1 cellular context compared by ENCODE assay signal in genomic region chr19:54464624-54465266, GRCh38.
TF ChIP-seq lines count a peak whose summit lies in the region.

No MANE protein-coding gene starts in this region.

TF ChIP-seq in HepG2, 621 proteins besides CTCF, POLR2A, EP300 and RAD21 (continued from another document and continues in another):
- TF ChIP-seq HNF4G (IDR thresholded peaks at IDR 0.05; ENCODE audit: borderline replicate concordance, low read depth, low read length) (peak; percentile 21; the same call in 1 of the 2 replicates), HNF4G (CRISPR knock-in tag; IDR thresholded peaks at IDR 0.05; ENCODE audit: borderline replicate concordance, low read depth) (no peak), GMEB1 (CRISPR knock-in tag; IDR thresholded peaks at IDR 0.05; ENCODE audit: borderline replicate concordance) (peak; percentile 69; the same call in 1 of the 2 replicates), ZNF766 (CRISPR knock-in tag; IDR thresholded peaks at IDR 0.05; ENCODE audit: borderline replicate concordance) (peak; percentile 72; the same call in 1 of the 2 replicates), ERF (CRISPR knock-in tag; IDR thresholded peaks at IDR 0.05) (peak; percentile 45; the same call in 1 of the 2 replicates), GATA4 (IDR thresholded peaks at IDR 0.05; ENCODE audit: borderline replicate concordance, low read depth) (0 out of 2 replicates have a peak, but pooled peaks have one; percentile 9), ARNTL (CRISPR knock-in tag; IDR thresholded peaks at IDR 0.05) (peak; percentile 71; the same call in 1 of the 2 replicates), ZNF580 (CRISPR knock-in tag; IDR thresholded peaks at IDR 0.05; ENCODE audit: borderline replicate concordance, low read depth) (no peak), NFKB2 (CRISPR knock-in tag; IDR thresholded peaks at IDR 0.05; ENCODE audit: borderline replicate concordance) (peak; percentile 68; the same call in 1 of the 2 replicates), ETV5 (CRISPR knock-in tag; IDR thresholded peaks at IDR 0.05; ENCODE audit: borderline replicate concordance) (peak; percentile 36; the same call in 1 of the 2 replicates), ZNF598 (CRISPR knock-in tag; IDR thresholded peaks at IDR 0.05; ENCODE audit: borderline replicate concordance) (peak; percentile 52; the same call in 1 of the 2 replicates), ARNT2 (CRISPR knock-in tag; IDR thresholded peaks at IDR 0.05; ENCODE audit: low read depth) (peak; percentile 58; the same call in 1 of the 2 replicates), GATAD2A (CRISPR knock-in tag; IDR thresholded peaks at IDR 0.05) (peak; percentile 14; the same call in 1 of the 2 replicates), DRAP1 (CRISPR knock-in tag; IDR thresholded peaks at IDR 0.05) (peak; percentile 7; the same call in 1 of the 2 replicates), HNF1B (CRISPR knock-in tag; IDR thresholded peaks at IDR 0.05) (peak; percentile 50; the same call in 1 of the 2 replicates), TBL1XR1 (IDR thresholded peaks at IDR 0.05; ENCODE audit: borderline replicate concordance, low read length, partially characterized antibody) (no peak), HOXA3 (CRISPR knock-in tag; IDR thresholded peaks at IDR 0.05) (peak; percentile 53; the same call in 1 of the 2 replicates), GATAD1 (CRISPR knock-in tag; IDR thresholded peaks at IDR 0.05) (peak; percentile 72), NONO (IDR thresholded peaks at IDR 0.05) (no peak), NONO (CRISPR knock-in tag; conservative IDR thresholded peaks at IDR 0.05) (peak; percentile 42; the same call in 1 of the 2 replicates), ELF3 (CRISPR knock-in tag; IDR thresholded peaks at IDR 0.05) (no peak), SRSF1 (optimal IDR thresholded peaks at IDR 0.05; ENCODE audit: low read depth, low read length) (peak; percentile 78), HNRNPLL (IDR thresholded peaks at IDR 0.05; ENCODE audit: low read depth, low read length, poor library complexity, severe bottlenecking) (peak; percentile 95), STAT5B (CRISPR knock-in tag; IDR thresholded peaks at IDR 0.05) (no peak), XRCC5 (optimal IDR thresholded peaks at IDR 0.05; ENCODE audit: low read length) (peak; percentile 27), ZNF407 (CRISPR knock-in tag; IDR thresholded peaks at IDR 0.05; ENCODE audit: not compliant biosample characterization) (peak; percentile 48), RXRA (CRISPR knock-in tag; IDR thresholded peaks at IDR 0.05) (peak; percentile 64)
- TF ChIP-seq, protein P1, sequence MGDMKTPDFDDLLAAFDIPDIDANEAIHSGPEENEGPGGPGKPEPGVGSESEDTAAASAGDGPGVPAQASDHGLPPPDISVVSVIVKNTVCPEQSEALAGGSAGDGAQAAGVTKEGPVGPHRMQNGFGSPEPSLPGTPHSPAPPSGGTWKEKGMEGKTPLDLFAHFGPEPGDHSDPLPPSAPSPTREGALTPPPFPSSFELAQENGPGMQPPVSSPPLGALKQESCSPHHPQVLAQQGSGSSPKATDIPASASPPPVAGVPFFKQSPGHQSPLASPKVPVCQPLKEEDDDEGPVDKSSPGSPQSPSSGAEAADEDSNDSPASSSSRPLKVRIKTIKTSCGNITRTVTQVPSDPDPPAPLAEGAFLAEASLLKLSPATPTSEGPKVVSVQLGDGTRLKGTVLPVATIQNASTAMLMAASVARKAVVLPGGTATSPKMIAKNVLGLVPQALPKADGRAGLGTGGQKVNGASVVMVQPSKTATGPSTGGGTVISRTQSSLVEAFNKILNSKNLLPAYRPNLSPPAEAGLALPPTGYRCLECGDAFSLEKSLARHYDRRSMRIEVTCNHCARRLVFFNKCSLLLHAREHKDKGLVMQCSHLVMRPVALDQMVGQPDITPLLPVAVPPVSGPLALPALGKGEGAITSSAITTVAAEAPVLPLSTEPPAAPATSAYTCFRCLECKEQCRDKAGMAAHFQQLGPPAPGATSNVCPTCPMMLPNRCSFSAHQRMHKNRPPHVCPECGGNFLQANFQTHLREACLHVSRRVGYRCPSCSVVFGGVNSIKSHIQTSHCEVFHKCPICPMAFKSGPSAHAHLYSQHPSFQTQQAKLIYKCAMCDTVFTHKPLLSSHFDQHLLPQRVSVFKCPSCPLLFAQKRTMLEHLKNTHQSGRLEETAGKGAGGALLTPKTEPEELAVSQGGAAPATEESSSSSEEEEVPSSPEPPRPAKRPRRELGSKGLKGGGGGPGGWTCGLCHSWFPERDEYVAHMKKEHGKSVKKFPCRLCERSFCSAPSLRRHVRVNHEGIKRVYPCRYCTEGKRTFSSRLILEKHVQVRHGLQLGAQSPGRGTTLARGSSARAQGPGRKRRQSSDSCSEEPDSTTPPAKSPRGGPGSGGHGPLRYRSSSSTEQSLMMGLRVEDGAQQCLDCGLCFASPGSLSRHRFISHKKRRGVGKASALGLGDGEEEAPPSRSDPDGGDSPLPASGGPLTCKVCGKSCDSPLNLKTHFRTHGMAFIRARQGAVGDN (CRISPR knock-in tag; IDR thresholded peaks at IDR 0.05): peak; percentile 81
- TF ChIP-seq, protein P2, sequence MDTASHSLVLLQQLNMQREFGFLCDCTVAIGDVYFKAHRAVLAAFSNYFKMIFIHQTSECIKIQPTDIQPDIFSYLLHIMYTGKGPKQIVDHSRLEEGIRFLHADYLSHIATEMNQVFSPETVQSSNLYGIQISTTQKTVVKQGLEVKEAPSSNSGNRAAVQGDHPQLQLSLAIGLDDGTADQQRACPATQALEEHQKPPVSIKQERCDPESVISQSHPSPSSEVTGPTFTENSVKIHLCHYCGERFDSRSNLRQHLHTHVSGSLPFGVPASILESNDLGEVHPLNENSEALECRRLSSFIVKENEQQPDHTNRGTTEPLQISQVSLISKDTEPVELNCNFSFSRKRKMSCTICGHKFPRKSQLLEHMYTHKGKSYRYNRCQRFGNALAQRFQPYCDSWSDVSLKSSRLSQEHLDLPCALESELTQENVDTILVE (CRISPR knock-in tag; IDR thresholded peaks at IDR 0.05): 0 out of 2 replicates have a peak, but pooled peaks have one; percentile 29
- TF ChIP-seq, protein P3, sequence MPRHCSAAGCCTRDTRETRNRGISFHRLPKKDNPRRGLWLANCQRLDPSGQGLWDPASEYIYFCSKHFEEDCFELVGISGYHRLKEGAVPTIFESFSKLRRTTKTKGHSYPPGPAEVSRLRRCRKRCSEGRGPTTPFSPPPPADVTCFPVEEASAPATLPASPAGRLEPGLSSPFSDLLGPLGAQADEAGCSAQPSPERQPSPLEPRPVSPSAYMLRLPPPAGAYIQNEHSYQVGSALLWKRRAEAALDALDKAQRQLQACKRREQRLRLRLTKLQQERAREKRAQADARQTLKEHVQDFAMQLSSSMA (CRISPR knock-in tag; IDR thresholded peaks at IDR 0.05): 0 out of 2 replicates have a peak, but pooled peaks have one; percentile 74
- TF ChIP-seq, protein P4, sequence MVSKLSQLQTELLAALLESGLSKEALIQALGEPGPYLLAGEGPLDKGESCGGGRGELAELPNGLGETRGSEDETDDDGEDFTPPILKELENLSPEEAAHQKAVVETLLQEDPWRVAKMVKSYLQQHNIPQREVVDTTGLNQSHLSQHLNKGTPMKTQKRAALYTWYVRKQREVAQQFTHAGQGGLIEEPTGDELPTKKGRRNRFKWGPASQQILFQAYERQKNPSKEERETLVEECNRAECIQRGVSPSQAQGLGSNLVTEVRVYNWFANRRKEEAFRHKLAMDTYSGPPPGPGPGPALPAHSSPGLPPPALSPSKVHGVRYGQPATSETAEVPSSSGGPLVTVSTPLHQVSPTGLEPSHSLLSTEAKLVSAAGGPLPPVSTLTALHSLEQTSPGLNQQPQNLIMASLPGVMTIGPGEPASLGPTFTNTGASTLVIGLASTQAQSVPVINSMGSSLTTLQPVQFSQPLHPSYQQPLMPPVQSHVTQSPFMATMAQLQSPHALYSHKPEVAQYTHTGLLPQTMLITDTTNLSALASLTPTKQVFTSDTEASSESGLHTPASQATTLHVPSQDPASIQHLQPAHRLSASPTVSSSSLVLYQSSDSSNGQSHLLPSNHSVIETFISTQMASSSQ (IDR thresholded peaks at IDR 0.05; ENCODE audit: low read depth): no peak
- TF ChIP-seq, protein P4 (CRISPR knock-in tag; IDR thresholded peaks at IDR 0.05; ENCODE audit: borderline replicate concordance): peak; percentile 35; the same call in 1 of the 2 replicates
